ENCODE assay signal across 8 cellular contexts in genomic region chr2:233422050-233422639, GRCh38.
DNase-seq lines count a peak whose midpoint lies in the region; ATAC-seq and TF ChIP-seq lines count a peak whose summit lies in the region.

No MANE protein-coding gene starts in this region.

- TF ChIP-seq CTCF in heart left ventricle (IDR thresholded peaks at IDR 0.05), result no peak
- no peak for TF ChIP-seq CTCF in chondrocyte (IDR thresholded peaks at IDR 0.05)

- WGBS in heart left ventricle, 4 donors, result 70 to 72% (median 72%) methylated on average over 13 of the region's 13 CpGs

- H3K27me3 Mint-ChIP-seq in chondrocyte (ENCODE audit: low read depth), result no peaks in the 10 kb centered on the region

- peak overlapping the region; percentile 70 for H3K27ac Mint-ChIP-seq in chondrocyte (ENCODE audit: unreplicated experiment)

- peaks cover 83% of the 10 kb centered on the region for H3K4me1 Mint-ChIP-seq in chondrocyte (ENCODE audit: low read depth)

- H3K4me1 ChIP-seq in heart left ventricle, result peaks cover 4 to 85% (median 51%) of the 10 kb centered on the region in 12 donors

- intact Hi-C loops in heart left ventricle (cut with DNase I) (no loop called here), Right ventricle myocardium inferior (cut with DNase I) (no loop called here)

- TF ChIP-seq POLR2A in heart left ventricle (IDR thresholded peaks at IDR 0.05), result no peak

- ATAC-seq in heart left ventricle (peak in 1 of 4 donors; percentile 19), Right ventricle myocardium inferior (no peak), HG03103 (IDR thresholded peaks at IDR 0.05; ENCODE audit: low read depth, unreplicated experiment) (peak; percentile 71)

- DNase-seq in heart left ventricle (no peak), Right ventricle myocardium inferior (ENCODE audit: missing footprints) (no peak), T follicular helper cell (ENCODE audit: low read depth) (peak; percentile 46), chondrocyte (ENCODE audit: low spot score) (no peak), NCI-H146 (lab: John Stamatoyannopoulos, UW) (no peak), HuH-7 (ENCODE audit: low spot score) (no peak)
- peak; percentile 21 for DNase-seq in stimulated activated CD8-positive, alpha-beta memory T cell treated with anti-CD3 and anti-CD28 coated beads, Interleukin-15, amount 100 ng/mL, for 24 hours (ENCODE audit: low read depth)

- H3K36me3 ChIP-seq in heart left ventricle, result no peaks in the 10 kb centered on the region

- peak overlapping the region in 2 of 12 donors; percentile 4 to 48 for H3K4me3 ChIP-seq in heart left ventricle

- peaks cover 8% of the 10 kb centered on the region for H3K36me3 Mint-ChIP-seq in chondrocyte (ENCODE audit: low read depth)

- H3K27ac ChIP-seq in heart left ventricle, result peak overlapping the region in 9 of 12 donors; percentile 5 to 97 (median 85)

- H3K9me3 Mint-ChIP-seq in chondrocyte (ENCODE audit: low read depth), result peaks cover 11% of the 10 kb centered on the region

- peaks cover 0 to 11% (median 0%) of the 10 kb centered on the region in 12 donors for H3K9me3 ChIP-seq in heart left ventricle

- no peaks in the 10 kb centered on the region for H3K27me3 ChIP-seq in heart left ventricle

- H3K4me3 Mint-ChIP-seq in chondrocyte (ENCODE audit: unreplicated experiment), result no peak overlapping the region

Comparison
In these comparisons a context has a peak if more than half of its experiments do, and no peak if none do; other contexts are left out.
1. DNase-seq: peak in T follicular helper cell (single experiment) and stimulated activated CD8-positive, alpha-beta memory T cell treated with anti-CD3 and anti-CD28 coated beads, Interleukin-15, amount 100 ng/mL, for 24 hours (single experiment); none in heart left ventricle (0 of 5), Right ventricle myocardium inferior (single experiment), chondrocyte (single experiment), NCI-H146 (single experiment) and HuH-7 (single experiment).